11 cellular contexts compared by ENCODE assay signal in genomic region chr22:39041908-39042307, GRCh38. TPM values are rescaled to one million over a fixed set of nuclear protein-coding genes. Genes with fewer than 3 reads are reported as not detected.
DNase-seq lines count a peak whose midpoint lies in the region; ATAC-seq and TF ChIP-seq lines count a peak whose summit lies in the region.
"Had no signal": no experiment of that assay in that cellular context is flagged by ENCODE, and none has a peak within 500 bp of the region (broad histone marks: within the 10 kb centered on the region; RNA-seq: fewer than 3 reads in every experiment).

No MANE protein-coding gene starts in this region.

- TF ChIP-seq POLR2A in sigmoid colon (IDR thresholded peaks at IDR 0.05) (no peak), adrenal gland (IDR thresholded peaks at IDR 0.05) (no peak)

- H3K27me3 ChIP-seq in sigmoid colon (no peaks in the 10 kb centered on the region), aorta (ENCODE audit: control insufficient read depth in 1 of 2, insufficient read depth in 2 of 2, low read length in 1 of 2) (no peaks in the 10 kb centered on the region), adrenal gland (no peaks in the 10 kb centered on the region)

- 93 to 96% methylated on average over 7 of the region's 7 CpGs for WGBS in sigmoid colon, 2 donors
- 96 to 97% methylated on average over 7 of the region's 7 CpGs for WGBS in aorta, 2 donors
- 92 to 97% (median 95%) methylated on average over 7 of the region's 7 CpGs for WGBS in adrenal gland, 4 donors

- no peaks in the 10 kb centered on the region for H3K9me3 Mint-ChIP-seq in activated CD4-positive, alpha-beta T cell treated with anti-CD3 and anti-CD28 coated beads, Interleukin-2, amount 10 ng/mL, durations not matched to agents 24 days and 14 days
- no peaks in the 10 kb centered on the region for H3K9me3 Mint-ChIP-seq in dendritic cell treated with granulocyte-macrophage colony-stimulating factor and Interleukin-4, amounts not matched to agents 40 ng/mL and 50 ng/mL, for 4 days

- H3K4me1 ChIP-seq in sigmoid colon (peaks cover 0 to 18% (median 10%) of the 10 kb centered on the region in 4 donors), aorta (ENCODE audit: control insufficient read depth in 1 of 2, insufficient read depth in 2 of 2, low read length in 2 of 2) (no peaks in the 10 kb centered on the region), adrenal gland (replicated peaks in 1 of 2) (peaks cover 7 to 15% of the 10 kb centered on the region in 2 donors)

- H3K4me3 ChIP-seq in LNCaP clone FGC (ENCODE audit: low read depth, low read length) (peak overlapping the region; percentile 63; the same call in 1 of the 2 replicates), sigmoid colon (no peak overlapping the region), aorta (ENCODE audit: low read length in 2 of 2) (no peak overlapping the region), adrenal gland (no peak overlapping the region)

- DNase-seq in activated CD4-positive, alpha-beta T cell treated with anti-CD3 and anti-CD28 coated beads, Interleukin-2, amount 10 ng/mL, durations not matched to agents 24 days and 14 days, result no peak
- no peak for DNase-seq in activated CD4-positive, alpha-beta T cell treated with anti-CD3 and anti-CD28 coated beads for 1 hour
- DNase-seq in LNCaP clone FGC (ENCODE audit: low read depth) (no peak), sigmoid colon (no peak), ureter (ENCODE audit: low spot score) (no peak), aorta (no peak), adrenal gland (no peak)
- DNase-seq: effector memory CD4-positive, alpha-beta T cell; hippocampal formation; NCI-H2107 had no signal

- H3K36me3 Mint-ChIP-seq in activated CD4-positive, alpha-beta T cell treated with anti-CD3 and anti-CD28 coated beads, Interleukin-2, amount 10 ng/mL, durations not matched to agents 24 days and 14 days (ENCODE audit: low read depth), result peaks cover 21% of the 10 kb centered on the region
- peaks cover 25% of the 10 kb centered on the region for H3K36me3 Mint-ChIP-seq in dendritic cell treated with granulocyte-macrophage colony-stimulating factor and Interleukin-4, amounts not matched to agents 40 ng/mL and 50 ng/mL, for 4 days (ENCODE audit: low read depth)

- H3K27ac Mint-ChIP-seq in activated CD4-positive, alpha-beta T cell treated with anti-CD3 and anti-CD28 coated beads, Interleukin-2, amount 10 ng/mL, durations not matched to agents 24 days and 14 days, result peak overlapping the region; percentile 45
- H3K27ac Mint-ChIP-seq in dendritic cell treated with granulocyte-macrophage colony-stimulating factor and Interleukin-4, amounts not matched to agents 40 ng/mL and 50 ng/mL, for 4 days, result peak overlapping the region; percentile 81

- H3K9me3 ChIP-seq in sigmoid colon (no peaks in the 10 kb centered on the region), aorta (ENCODE audit: control insufficient read depth, low read length) (no peaks in the 10 kb centered on the region), adrenal gland (replicated peaks in 1 of 3) (no peaks in the 10 kb centered on the region)

- H3K4me1 Mint-ChIP-seq in activated CD4-positive, alpha-beta T cell treated with anti-CD3 and anti-CD28 coated beads, Interleukin-2, amount 10 ng/mL, durations not matched to agents 24 days and 14 days, result peaks cover 29% of the 10 kb centered on the region
- H3K4me1 Mint-ChIP-seq in dendritic cell treated with granulocyte-macrophage colony-stimulating factor and Interleukin-4, amounts not matched to agents 40 ng/mL and 50 ng/mL, for 4 days (ENCODE audit: low read depth), result peaks cover 41% of the 10 kb centered on the region

- H3K27me3 Mint-ChIP-seq in activated CD4-positive, alpha-beta T cell treated with anti-CD3 and anti-CD28 coated beads, Interleukin-2, amount 10 ng/mL, durations not matched to agents 24 days and 14 days, result no peaks in the 10 kb centered on the region
- H3K27me3 Mint-ChIP-seq in dendritic cell treated with granulocyte-macrophage colony-stimulating factor and Interleukin-4, amounts not matched to agents 40 ng/mL and 50 ng/mL, for 4 days, result no peaks in the 10 kb centered on the region

- TF ChIP-seq CTCF in LNCaP clone FGC (IDR thresholded peaks at IDR 0.05; ENCODE audit: control insufficient read depth, extremely low read depth, insufficient read depth) (no peak), sigmoid colon (IDR thresholded peaks at IDR 0.05) (no peak), adrenal gland (IDR thresholded peaks at IDR 0.05) (no peak)

- TF ChIP-seq EP300 in sigmoid colon (IDR thresholded peaks at IDR 0.05), result no peak

- ATAC-seq in aorta (ENCODE audit: low FRiP score), result no peak

- peak overlapping the region in 3 of 4 donors; percentile 85 to 91 (median 88) for H3K27ac ChIP-seq in sigmoid colon
- H3K27ac ChIP-seq in aorta (ENCODE audit: low read depth in 1 of 2, low read length in 2 of 2), result no peak overlapping the region
- peak overlapping the region in 1 of 5 donors; percentile 90 for H3K27ac ChIP-seq in adrenal gland

- peak overlapping the region; percentile 96 for H3K4me3 Mint-ChIP-seq in activated CD4-positive, alpha-beta T cell treated with anti-CD3 and anti-CD28 coated beads, Interleukin-2, amount 10 ng/mL, durations not matched to agents 24 days and 14 days
- no peak overlapping the region for H3K4me3 Mint-ChIP-seq in dendritic cell treated with granulocyte-macrophage colony-stimulating factor and Interleukin-4, amounts not matched to agents 40 ng/mL and 50 ng/mL, for 4 days

- H3K36me3 ChIP-seq in sigmoid colon, result peaks cover 0 to 10% (median 0%) of the 10 kb centered on the region in 4 donors
- no peaks in the 10 kb centered on the region for H3K36me3 ChIP-seq in aorta (ENCODE audit: control insufficient read depth in 1 of 2, insufficient read depth in 2 of 2, low read length in 1 of 2)
- H3K36me3 ChIP-seq in adrenal gland (replicated peaks in 1 of 2), result no peaks in the 10 kb centered on the region

- intact Hi-C loops in activated CD4-positive, alpha-beta T cell treated with anti-CD3 and anti-CD28 coated beads, Interleukin-2, amount 10 ng/mL, durations not matched to agents 24 days and 14 days (cut with micrococcal nuclease), result loop anchor here (2.0 kb wide), 1 partner anchor 21 kb away; the partner anchor contains the start of gene APOBEC3D
- intact Hi-C loops in dendritic cell treated with granulocyte-macrophage colony-stimulating factor and Interleukin-4, amounts not matched to agents 40 ng/mL and 50 ng/mL, for 4 days (cut with micrococcal nuclease), result no loop called here
- intact Hi-C loops in sigmoid colon (cut with DNase I), result no loop called here
- intact Hi-C loops in aorta (cut with DNase I), result no loop called here
- intact Hi-C loops in adrenal gland (cut with DNase I), result no loop called here

RNA-seq across cellular contexts. Expression of gene APOBEC3F, which starts 1.2 kb away (rescaled TPM):
- total RNA-seq in activated CD4-positive, alpha-beta T cell treated with anti-CD3 and anti-CD28 coated beads, Interleukin-2, amount 10 ng/mL, durations not matched to agents 24 days and 14 days, result 16.9 and 19.8 TPM in 2 replicates
- total RNA-seq in sigmoid colon (10 to 100 TPM in 1 of 4 donors, 1 to 10 TPM in 3; 3.0 to 10.2 (median 4.9) TPM), ureter (22.5 TPM), aorta (1 to 10 TPM; 6.3 to 9.4 TPM), adrenal gland (10 to 100 TPM in 6 of 8 donors, 1 to 10 TPM in 2; 7.0 to 22.1 (median 11.0) TPM)
- polyA plus RNA-seq in sigmoid colon (1 to 10 TPM; 1.2 to 8.1 (median 4.6) TPM), aorta (1 to 10 TPM; 4.9 to 9.5 TPM), adrenal gland (10 to 100 TPM in 2 of 3 donors, 1 to 10 TPM in 1; 8.6 to 20.2 (median 12.9) TPM)

RNA-seq across cellular contexts. Expression of gene APOBEC3D, which starts 21.0 kb away (rescaled TPM):
- total RNA-seq in activated CD4-positive, alpha-beta T cell treated with anti-CD3 and anti-CD28 coated beads, Interleukin-2, amount 10 ng/mL, durations not matched to agents 24 days and 14 days, result 26.2 and 26.7 TPM in 2 replicates
- total RNA-seq in sigmoid colon, result 1 to 10 TPM in 2 of 4 donors, under 1 TPM in 2; 0.66 to 2.1 (median 1.1) TPM
- polyA plus RNA-seq in sigmoid colon, result 10 to 100 TPM in 1 of 3 donors, 1 to 10 TPM in 1, not detected in 1; 2.1 to 10.3 TPM
- total RNA-seq in ureter, result 7.8 TPM
- total RNA-seq in aorta, result 1 to 10 TPM; 1.8 to 4.9 TPM
- polyA plus RNA-seq in aorta, result 1 to 10 TPM in 1 of 2 donors, under 1 TPM in 1; 0.95 to 1.4 TPM
- total RNA-seq in adrenal gland, result 1 to 10 TPM; 1.8 to 7.9 (median 6.0) TPM
- polyA plus RNA-seq in adrenal gland, result 1 to 10 TPM; 1.8 to 4.8 (median 2.0) TPM

RNA-seq across cellular contexts. Expression of gene APOBEC3C, which starts 27.9 kb away (rescaled TPM):
- 73.6 and 74.8 TPM in 2 replicates for total RNA-seq in activated CD4-positive, alpha-beta T cell treated with anti-CD3 and anti-CD28 coated beads, Interleukin-2, amount 10 ng/mL, durations not matched to agents 24 days and 14 days
- 10 to 100 TPM; 11.0 to 20.5 (median 15.3) TPM for total RNA-seq in sigmoid colon
- polyA plus RNA-seq in sigmoid colon, result 10 to 100 TPM in 2 of 3 donors, 1 to 10 TPM in 1; 5.3 to 33.6 (median 12.0) TPM
- total RNA-seq in ureter, result 41.4 TPM
- 10 to 100 TPM; 12.4 to 25.3 TPM for total RNA-seq in aorta
- polyA plus RNA-seq in aorta, result 10 to 100 TPM; 17.8 TPM
- total RNA-seq in adrenal gland, result 10 to 100 TPM; 31.0 to 88.2 (median 40.5) TPM
- 10 to 100 TPM; 38.5 to 62.0 (median 42.9) TPM for polyA plus RNA-seq in adrenal gland

RNA-seq across cellular contexts. Expression of gene APOBEC3G, which starts 35.2 kb away (rescaled TPM):
- total RNA-seq in activated CD4-positive, alpha-beta T cell treated with anti-CD3 and anti-CD28 coated beads, Interleukin-2, amount 10 ng/mL, durations not matched to agents 24 days and 14 days, result 47.2 and 48.5 TPM in 2 replicates
- total RNA-seq in sigmoid colon (10 to 100 TPM; 11.0 to 17.9 (median 11.8) TPM), ureter (27.8 TPM), aorta (1 to 10 TPM; 7.0 to 9.5 TPM), adrenal gland (10 to 100 TPM; 11.1 to 29.3 (median 16.3) TPM)
- polyA plus RNA-seq in sigmoid colon (10 to 100 TPM in 1 of 3 donors, 1 to 10 TPM in 2; 3.0 to 21.4 (median 4.6) TPM), aorta (10 to 100 TPM in 1 of 2 donors, 1 to 10 TPM in 1; 6.3 to 10.1 TPM), adrenal gland (10 to 100 TPM; 11.6 to 19.4 (median 16.3) TPM)

RNA-seq across cellular contexts. Expression of gene APOBEC3H, which starts 55.1 kb away (rescaled TPM):
- 5.8 and 7.6 TPM in 2 replicates for total RNA-seq in activated CD4-positive, alpha-beta T cell treated with anti-CD3 and anti-CD28 coated beads, Interleukin-2, amount 10 ng/mL, durations not matched to agents 24 days and 14 days
- total RNA-seq in sigmoid colon, result not detected
- 1 to 10 TPM in 1 of 3 donors, not detected in 2; 1.5 TPM for polyA plus RNA-seq in sigmoid colon
- 1.0 TPM for total RNA-seq in ureter
- total RNA-seq in aorta, result not detected
- not detected for polyA plus RNA-seq in aorta
- 1 to 10 TPM in 2 of 8 donors, under 1 TPM in 4, not detected in 2; 0.32 to 8.6 (median 0.74) TPM for total RNA-seq in adrenal gland
- 1 to 10 TPM in 1 of 3 donors, under 1 TPM in 2; 0.15 to 1.8 (median 0.51) TPM for polyA plus RNA-seq in adrenal gland

Comparison
In these comparisons a context has a peak if more than half of its experiments do, and no peak if none do; other contexts are left out.
1. H3K27ac ChIP-seq: peak in sigmoid colon (3 of 4); none in aorta (0 of 2).